ENCODE assay signal across 8 cellular contexts in genomic region chr1:6600410-6601048, GRCh38. TPM values are rescaled to one million over a fixed set of nuclear protein-coding genes. Genes with fewer than 3 reads are reported as not detected.
DNase-seq lines count a peak whose midpoint lies in the region; ATAC-seq and TF ChIP-seq lines count a peak whose summit lies in the region.

No MANE protein-coding gene starts in this region.

- DNase-seq in ELR (ENCODE audit: low read depth) (peak; percentile 23), LHCN-M2 (ENCODE audit: low read depth) (peak; percentile 58), choroid plexus epithelial cell (ENCODE audit: low read depth) (peak; percentile 43), NCI-H1930 (lab: John Stamatoyannopoulos, UW) (no peak), ecto neural progenitor cell (ENCODE audit: low spot score) (no peak), AML-193 (lab: John Stamatoyannopoulos, UW) (no peak)

- H3K27me3 ChIP-seq in muscle layer of colon (ENCODE audit: control insufficient read depth in 1 of 2, insufficient read depth in 2 of 2, low read length in 2 of 2): no peaks in the 10 kb centered on the region

- no peak for TF ChIP-seq CTCF in choroid plexus epithelial cell (conservative IDR thresholded peaks at IDR 0.05; ENCODE audit: low read depth, low read length)

- H3K4me3 ChIP-seq in choroid plexus epithelial cell (ENCODE audit: low read depth, low read length) (peak overlapping the region; percentile 97), muscle layer of colon (ENCODE audit: low read depth in 1 of 2, low read length in 2 of 2) (peak overlapping the region; percentile 96 to 100)

- no peaks in the 10 kb centered on the region for H3K9me3 ChIP-seq in muscle layer of colon (ENCODE audit: low read length)

- peak overlapping the region; percentile 99 for H3K27ac ChIP-seq in muscle layer of colon (ENCODE audit: low read depth, low read length)

- H3K9ac ChIP-seq in muscle layer of colon (ENCODE audit: low read length): peak overlapping the region; percentile 92

- peaks cover 61% of the 10 kb centered on the region for H3K4me1 ChIP-seq in muscle layer of colon (ENCODE audit: insufficient read depth, low read length)

- peaks cover 39% of the 10 kb centered on the region for H3K36me3 ChIP-seq in muscle layer of colon (ENCODE audit: insufficient read depth, low read length)

- ATAC-seq in HG03342 (IDR thresholded peaks at IDR 0.05; ENCODE audit: unreplicated experiment): no peak

RNA-seq across cellular contexts. Expression of gene KLHL21, which starts 2.1 kb away (rescaled TPM):
- 46.8 and 51.2 TPM in 2 replicates for total RNA-seq in LHCN-M2 (2014; rRNA removed)
- polyA plus RNA-seq in LHCN-M2 (2012): 21.1 TPM

RNA-seq across cellular contexts. Expression of gene PHF13, which starts 13.0 kb away (rescaled TPM):
- total RNA-seq in LHCN-M2 (2014; rRNA removed): 11.5 and 11.7 TPM in 2 replicates
- 11.7 TPM for polyA plus RNA-seq in LHCN-M2 (2012)

RNA-seq across cellular contexts. Expression of gene ZBTB48, which starts 20.7 kb away (rescaled TPM):
- total RNA-seq in LHCN-M2 (2014; rRNA removed): 14.2 and 14.9 TPM in 2 replicates
- 12.6 TPM for polyA plus RNA-seq in LHCN-M2 (2012)

RNA-seq across cellular contexts. Expression of gene THAP3, which starts 24.1 kb away (rescaled TPM):
- total RNA-seq in LHCN-M2 (2014; rRNA removed): 23.3 and 25.0 TPM in 2 replicates
- 15.3 TPM for polyA plus RNA-seq in LHCN-M2 (2012)

RNA-seq across cellular contexts. Expression of gene TAS1R1, which starts 45.4 kb away (rescaled TPM):
- total RNA-seq in LHCN-M2 (2014; rRNA removed): 1.2 and 2.5 TPM in 2 replicates
- 1.1 TPM for polyA plus RNA-seq in LHCN-M2 (2012)

Comparison
In these comparisons a context has a peak if more than half of its experiments do, and no peak if none do; other contexts are left out.
1. DNase-seq: peak in ELR (single experiment), LHCN-M2 (single experiment) and choroid plexus epithelial cell (single experiment); none in NCI-H1930 (0 of 2), ecto neural progenitor cell (single experiment) and AML-193 (0 of 2).